Comparison of ENCODE assay signal across 8 cellular contexts in genomic region chr12:105705765-105706164, GRCh38.
A peak's percentile ranks its signal among the peaks of the same experiment; 100 is the strongest.
DNase-seq lines count a peak whose midpoint lies in the region; ATAC-seq, FAIRE-seq and TF ChIP-seq lines count a peak whose summit lies in the region.

No MANE protein-coding gene starts in this region.

- TF ChIP-seq POLR2A in right lobe of liver (IDR thresholded peaks at IDR 0.05) = no peak

- peak; percentile 69 for ATAC-seq in GM23338
- peak; percentile 73 to 86 (median 79) for ATAC-seq in right lobe of liver
- ATAC-seq in GM21786 (IDR thresholded peaks at IDR 0.05; ENCODE audit: unreplicated experiment) = no peak
- no peak for ATAC-seq in activated T-cell treated with anti-CD3 and anti-CD28 coated beads, Interleukin-2, amount 50 U/mL, for 4 hours

- no peaks in the 10 kb centered on the region for H3K36me3 Mint-ChIP-seq in GM23338 (ENCODE audit: low read depth)
- no peaks in the 10 kb centered on the region for H3K36me3 Mint-ChIP-seq in activated T-cell treated with anti-CD3 and anti-CD28 coated beads, Interleukin-2, amount 50 U/mL, for 4 hours (ENCODE audit: insufficient read depth)

- WGBS in right lobe of liver (ENCODE audit: insufficient coverage, low coverage, low lambda C conversion rate, missing lambda C conversion rate) = 25% methylated on average over 7 of the region's 7 CpGs

- DNase-seq in AML-193 (lab: John Stamatoyannopoulos, UW) (peak; percentile 13 to 20), GM23338 (ENCODE audit: low spot score) (peak; percentile 81), NOMO-1 treated with DMSO at 0.1 percent for 48 hours (lab: John Stamatoyannopoulos, UW; ENCODE audit: unreplicated experiment) (peak; percentile 20), colonic mucosa (peak; percentile 42), right lobe of liver (peak in 1 of 3 donors; percentile 52), GM19239 (ENCODE audit: insufficient read length, low spot score) (no peak)
- DNase-seq in activated T-cell treated with anti-CD3 and anti-CD28 coated beads, Interleukin-2, amount 50 U/mL, for 4 hours = no peak

- H3K79me2 ChIP-seq in GM23338 (replicated peaks; ENCODE audit: insufficient read depth) = no peaks in the 10 kb centered on the region

- H3K4me1 ChIP-seq in GM23338 (ENCODE audit: insufficient read depth) (0 out of 2 replicates have a peak, but pooled peaks cover 9% of the 10 kb centered on the region), colonic mucosa (no peaks in the 10 kb centered on the region), right lobe of liver (no peaks in the 10 kb centered on the region)

- H4K20me1 ChIP-seq in GM23338 (replicated peaks; ENCODE audit: insufficient read depth) = no peaks in the 10 kb centered on the region

- H3K4me2 ChIP-seq in GM23338 = no peak overlapping the region

- peak overlapping the region; percentile 56 for H2AFZ ChIP-seq in GM23338

- intact Hi-C loops in colonic mucosa (cut with DNase I) = loop anchor here (5.0 kb wide), 1 partner anchor 432 kb away; the partner anchor contains the start of gene NUAK1
- intact Hi-C loops in right lobe of liver (cut with DNase I) = loop anchor here in 1 of 2 donors (5.0 kb wide), 1 partner anchor 432 kb away; the partner anchor contains the start of gene NUAK1

- H3K4me3 ChIP-seq in GM23338 = no peak overlapping the region
- H3K4me3 ChIP-seq in colonic mucosa = no peak overlapping the region
- H3K4me3 ChIP-seq in right lobe of liver = no peak overlapping the region

- no peak overlapping the region for H3K27ac Mint-ChIP-seq in GM23338

- TF ChIP-seq CTCF in GM23338 (conservative IDR thresholded peaks at IDR 0.05; ENCODE audit: low read depth in 2 of 2) = peak; percentile 75 to 97
- TF ChIP-seq CTCF in colonic mucosa (IDR thresholded peaks at IDR 0.05) = peak; percentile 58
- TF ChIP-seq CTCF in right lobe of liver (IDR thresholded peaks at IDR 0.05) = peak; percentile 70 to 84 (median 78)

- no peak overlapping the region for H3K4me3 Mint-ChIP-seq in GM23338
- no peak overlapping the region for H3K4me3 Mint-ChIP-seq in activated T-cell treated with anti-CD3 and anti-CD28 coated beads, Interleukin-2, amount 50 U/mL, for 4 hours

- no peak overlapping the region for H3K27ac ChIP-seq in GM23338 (ENCODE audit: low read depth)
- no peak overlapping the region for H3K27ac ChIP-seq in colonic mucosa
- H3K27ac ChIP-seq in right lobe of liver = no peak overlapping the region

- FAIRE-seq in GM19239 (lab: Jason Lieb, UNC) = no peak

- H3K27me3 Mint-ChIP-seq in GM23338 (ENCODE audit: insufficient read depth, low read depth, poor library complexity) = no peaks in the 10 kb centered on the region
- no peaks in the 10 kb centered on the region for H3K27me3 Mint-ChIP-seq in activated T-cell treated with anti-CD3 and anti-CD28 coated beads, Interleukin-2, amount 50 U/mL, for 4 hours (ENCODE audit: low read depth)

- H3K9me3 ChIP-seq in colonic mucosa = no peaks in the 10 kb centered on the region
- no peaks in the 10 kb centered on the region for H3K9me3 ChIP-seq in right lobe of liver

- H3K9me2 ChIP-seq in GM23338 (ENCODE audit: insufficient read depth) = peaks cover 5% of the 10 kb centered on the region

- peaks cover 15% of the 10 kb centered on the region; the same call in 2 of the 3 replicates for H3K4me1 Mint-ChIP-seq in GM23338
- no peaks in the 10 kb centered on the region for H3K4me1 Mint-ChIP-seq in activated T-cell treated with anti-CD3 and anti-CD28 coated beads, Interleukin-2, amount 50 U/mL, for 4 hours (ENCODE audit: low read depth)

- no peak overlapping the region for H3K9ac ChIP-seq in colonic mucosa (ENCODE audit: low read depth in 2 of 2, low read length in 2 of 2)

- H3F3A ChIP-seq in GM23338 (replicated peaks; ENCODE audit: low read depth) = no peaks in the 10 kb centered on the region

- H3K27me3 ChIP-seq in GM23338 (ENCODE audit: insufficient read depth) (no peaks in the 10 kb centered on the region), colonic mucosa (no peaks in the 10 kb centered on the region), right lobe of liver (no peaks in the 10 kb centered on the region)

- H3K36me3 ChIP-seq in GM23338 (ENCODE audit: insufficient read depth) = no peaks in the 10 kb centered on the region
- no peaks in the 10 kb centered on the region for H3K36me3 ChIP-seq in colonic mucosa
- H3K36me3 ChIP-seq in right lobe of liver = no peaks in the 10 kb centered on the region

- 0 out of 3 replicates have a peak, but pooled peaks cover under 1% of the 10 kb centered on the region for H3K9me3 Mint-ChIP-seq in GM23338
- H3K9me3 Mint-ChIP-seq in activated T-cell treated with anti-CD3 and anti-CD28 coated beads, Interleukin-2, amount 50 U/mL, for 4 hours = no peaks in the 10 kb centered on the region

TF ChIP-seq in GM23338, 12 proteins besides CTCF, POLR2A, EP300 and RAD21:
- TF ChIP-seq STAT1 (IDR thresholded peaks at IDR 0.05; ENCODE audit: unreplicated experiment) (no peak), JUNB (IDR thresholded peaks at IDR 0.05; ENCODE audit: unreplicated experiment) (no peak), ETS1 (IDR thresholded peaks at IDR 0.05) (no peak), EZH2 (IDR thresholded peaks at IDR 0.05; ENCODE audit: low read depth, unreplicated experiment) (no peak), CREB1 (CRISPR knock-in tag; IDR thresholded peaks at IDR 0.05; ENCODE audit: low read depth) (no peak)

Comparison
In these comparisons a context has a peak if more than half of its experiments do, and no peak if none do; other contexts are left out.
1. DNase-seq: peak in AML-193 (2 of 2), GM23338 (single experiment), NOMO-1 treated with DMSO at 0.1 percent for 48 hours (single experiment) and colonic mucosa (single experiment); none in activated T-cell treated with anti-CD3 and anti-CD28 coated beads, Interleukin-2, amount 50 U/mL, for 4 hours (single experiment) and GM19239 (single experiment).
2. ATAC-seq: peak in GM23338 (single experiment) and right lobe of liver (4 of 4); none in GM21786 (single experiment) and activated T-cell treated with anti-CD3 and anti-CD28 coated beads, Interleukin-2, amount 50 U/mL, for 4 hours (0 of 2).
3. Peak in every context shown above with its lines, with median percentiles within 50 percentile points of each other: CTCF ChIP-seq.